1 cellular context compared by ENCODE assay signal in genomic region chr20:3045816-3046676, GRCh38.
TF ChIP-seq lines count a peak whose summit lies in the region.

Gene MRPS26, plus strand, starts transcription at chr20:3046052. Its CDS starts 17 bp downstream, at chr20:3046069.

TF ChIP-seq in HepG2, 621 proteins besides CTCF, POLR2A, EP300 and RAD21 (continued from another document and continues in another):
- TF ChIP-seq TRIM22 (IDR thresholded peaks at IDR 0.05) (no peak), ZNF335 (CRISPR knock-in tag; IDR thresholded peaks at IDR 0.05) (no peak; the same call in 1 of the 2 replicates), KLF15 (CRISPR knock-in tag; IDR thresholded peaks at IDR 0.05; ENCODE audit: borderline replicate concordance) (peak; percentile 87), ZNF350 (CRISPR knock-in tag; IDR thresholded peaks at IDR 0.05; ENCODE audit: borderline replicate concordance, low read depth) (peak; percentile 57; the same call in 1 of the 2 replicates), ATF2 (CRISPR knock-in tag; IDR thresholded peaks at IDR 0.05) (no peak), HMGXB3 (CRISPR knock-in tag; IDR thresholded peaks at IDR 0.05; ENCODE audit: borderline replicate concordance) (no peak), ISX (CRISPR knock-in tag; conservative IDR thresholded peaks at IDR 0.05) (0 out of 2 replicates have a peak, but pooled peaks have one; percentile 26), PHF21A (CRISPR knock-in tag; IDR thresholded peaks at IDR 0.05) (peak; percentile 85), TFAP4 (IDR thresholded peaks at IDR 0.05; ENCODE audit: borderline replicate concordance, low read depth) (peak; percentile 68; the same call in 1 of the 2 replicates), POGZ (CRISPR knock-in tag; IDR thresholded peaks at IDR 0.05) (peak; percentile 56), CREBL2 (CRISPR knock-in tag; IDR thresholded peaks at IDR 0.05; ENCODE audit: borderline replicate concordance) (peak; percentile 84), HNRNPLL (IDR thresholded peaks at IDR 0.05; ENCODE audit: low read depth, low read length, poor library complexity, severe bottlenecking) (peak; percentile 87), ZNF629 (CRISPR knock-in tag; conservative IDR thresholded peaks at IDR 0.05) (peak; percentile 47; the same call in 1 of the 2 replicates), KDM5B (CRISPR knock-in tag; IDR thresholded peaks at IDR 0.05; ENCODE audit: borderline replicate concordance) (peak; percentile 94), SMYD3 (CRISPR knock-in tag; IDR thresholded peaks at IDR 0.05) (0 out of 2 replicates have a peak, but pooled peaks have one; percentile 75), ZNF207 (IDR thresholded peaks at IDR 0.05; ENCODE audit: borderline replicate concordance) (no peak), BATF2 (CRISPR knock-in tag; IDR thresholded peaks at IDR 0.05) (peak; percentile 96), KDM6A (CRISPR knock-in tag; IDR thresholded peaks at IDR 0.05; ENCODE audit: low read depth) (no peak; the same call in 1 of the 2 replicates), NFKBIZ (CRISPR knock-in tag; IDR thresholded peaks at IDR 0.05) (no peak; the same call in 1 of the 2 replicates), UBTF (CRISPR knock-in tag; IDR thresholded peaks at IDR 0.05) (peak; percentile 99), TMF1 (CRISPR knock-in tag; IDR thresholded peaks at IDR 0.05; ENCODE audit: low read depth) (no peak; the same call in 1 of the 2 replicates), ZFP90 (CRISPR knock-in tag; IDR thresholded peaks at IDR 0.05; ENCODE audit: borderline replicate concordance) (peak; percentile 13; the same call in 1 of the 2 replicates), ZNF337 (CRISPR knock-in tag; IDR thresholded peaks at IDR 0.05; ENCODE audit: borderline replicate concordance, low read depth) (peak; percentile 98; the same call in 1 of the 2 replicates), ZBTB49 (CRISPR knock-in tag; IDR thresholded peaks at IDR 0.05; ENCODE audit: borderline replicate concordance) (peak; percentile 11; the same call in 1 of the 2 replicates), ZNF670 (CRISPR knock-in tag; IDR thresholded peaks at IDR 0.05; ENCODE audit: borderline replicate concordance) (peak; percentile 98; the same call in 1 of the 2 replicates), KDM4B (CRISPR knock-in tag; IDR thresholded peaks at IDR 0.05) (no peak; the same call in none of the 2 replicates), PATZ1 (CRISPR knock-in tag; IDR thresholded peaks at IDR 0.05) (peak; percentile 83), MLXIP (CRISPR knock-in tag; IDR thresholded peaks at IDR 0.05; ENCODE audit: borderline replicate concordance) (no peak; the same call in 1 of the 2 replicates), XRCC5 (optimal IDR thresholded peaks at IDR 0.05; ENCODE audit: low read length) (peak; percentile 82), TERF1 (CRISPR knock-in tag; IDR thresholded peaks at IDR 0.05) (peak; percentile 93)
